Comparison of ENCODE assay signal across 1 cellular context in the genomic region with DNA sequence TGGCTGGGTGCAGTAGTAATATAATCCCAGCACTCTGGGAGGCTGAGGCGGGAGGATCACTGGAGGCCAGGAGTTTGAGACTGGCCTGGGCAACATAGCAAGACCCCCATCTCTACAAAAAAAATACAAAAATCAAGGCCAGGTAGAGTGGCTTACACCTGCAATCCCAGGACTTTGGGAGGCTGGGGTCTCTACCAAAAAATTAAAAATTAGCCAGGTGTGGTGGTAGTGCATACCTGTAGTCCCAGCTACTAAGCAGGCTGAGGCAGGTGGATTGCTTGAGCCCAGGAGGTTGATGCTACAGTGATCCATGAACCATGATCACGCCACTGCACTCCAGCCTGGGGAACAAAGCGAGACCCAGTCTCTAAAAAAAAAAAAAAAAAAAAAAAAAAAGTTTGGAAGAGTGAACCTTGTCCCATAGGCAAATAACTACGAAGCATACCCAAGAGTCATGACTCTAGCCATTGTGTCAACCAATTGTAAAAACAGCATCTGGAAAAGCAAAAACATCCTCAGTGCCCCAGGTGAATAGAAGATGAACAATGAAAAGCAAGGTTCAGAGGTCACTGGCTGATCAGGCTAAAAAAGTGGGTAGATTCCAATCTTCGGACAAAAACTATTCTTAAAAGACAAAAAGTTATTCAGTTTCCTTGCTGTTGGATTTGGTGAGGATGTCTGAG.
TF ChIP-seq lines count a peak whose summit lies in the region.

No MANE protein-coding gene starts in this region.

TF ChIP-seq in HepG2, 621 proteins besides CTCF, POLR2A, EP300 and RAD21 (continued from another document and continues in another):
- TF ChIP-seq ZBTB38 (CRISPR knock-in tag; IDR thresholded peaks at IDR 0.05): 0 out of 2 replicates have a peak, but pooled peaks have one; percentile 20
- no peak for TF ChIP-seq ZNF44 (CRISPR knock-in tag; IDR thresholded peaks at IDR 0.05)
- no peak for TF ChIP-seq KLF12 (CRISPR knock-in tag; IDR thresholded peaks at IDR 0.05; ENCODE audit: borderline replicate concordance)
- TF ChIP-seq, protein P1, sequence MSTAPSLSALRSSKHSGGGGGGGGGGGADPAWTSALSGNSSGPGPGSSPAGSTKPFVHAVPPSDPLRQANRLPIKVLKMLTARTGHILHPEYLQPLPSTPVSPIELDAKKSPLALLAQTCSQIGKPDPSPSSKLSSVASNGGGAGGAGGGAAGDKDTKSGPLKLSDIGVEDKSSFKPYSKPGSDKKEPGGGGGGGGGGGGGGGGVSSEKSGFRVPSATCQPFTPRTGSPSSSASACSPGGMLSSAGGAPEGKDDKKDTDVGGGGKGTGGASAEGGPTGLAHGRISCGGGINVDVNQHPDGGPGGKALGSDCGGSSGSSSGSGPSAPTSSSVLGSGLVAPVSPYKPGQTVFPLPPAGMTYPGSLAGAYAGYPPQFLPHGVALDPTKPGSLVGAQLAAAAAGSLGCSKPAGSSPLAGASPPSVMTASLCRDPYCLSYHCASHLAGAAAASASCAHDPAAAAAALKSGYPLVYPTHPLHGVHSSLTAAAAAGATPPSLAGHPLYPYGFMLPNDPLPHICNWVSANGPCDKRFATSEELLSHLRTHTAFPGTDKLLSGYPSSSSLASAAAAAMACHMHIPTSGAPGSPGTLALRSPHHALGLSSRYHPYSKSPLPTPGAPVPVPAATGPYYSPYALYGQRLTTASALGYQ (CRISPR knock-in tag; IDR thresholded peaks at IDR 0.05): peak; percentile 40; the same call in 1 of the 2 replicates
- TF ChIP-seq, protein P2, sequence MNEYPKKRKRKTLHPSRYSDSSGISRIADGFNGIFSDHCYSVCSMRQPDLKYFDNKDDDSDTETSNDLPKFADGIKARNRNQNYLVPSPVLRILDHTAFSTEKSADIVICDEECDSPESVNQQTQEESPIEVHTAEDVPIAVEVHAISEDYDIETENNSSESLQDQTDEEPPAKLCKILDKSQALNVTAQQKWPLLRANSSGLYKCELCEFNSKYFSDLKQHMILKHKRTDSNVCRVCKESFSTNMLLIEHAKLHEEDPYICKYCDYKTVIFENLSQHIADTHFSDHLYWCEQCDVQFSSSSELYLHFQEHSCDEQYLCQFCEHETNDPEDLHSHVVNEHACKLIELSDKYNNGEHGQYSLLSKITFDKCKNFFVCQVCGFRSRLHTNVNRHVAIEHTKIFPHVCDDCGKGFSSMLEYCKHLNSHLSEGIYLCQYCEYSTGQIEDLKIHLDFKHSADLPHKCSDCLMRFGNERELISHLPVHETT (CRISPR knock-in tag; conservative IDR thresholded peaks at IDR 0.05): no peak
- TF ChIP-seq, protein P3, sequence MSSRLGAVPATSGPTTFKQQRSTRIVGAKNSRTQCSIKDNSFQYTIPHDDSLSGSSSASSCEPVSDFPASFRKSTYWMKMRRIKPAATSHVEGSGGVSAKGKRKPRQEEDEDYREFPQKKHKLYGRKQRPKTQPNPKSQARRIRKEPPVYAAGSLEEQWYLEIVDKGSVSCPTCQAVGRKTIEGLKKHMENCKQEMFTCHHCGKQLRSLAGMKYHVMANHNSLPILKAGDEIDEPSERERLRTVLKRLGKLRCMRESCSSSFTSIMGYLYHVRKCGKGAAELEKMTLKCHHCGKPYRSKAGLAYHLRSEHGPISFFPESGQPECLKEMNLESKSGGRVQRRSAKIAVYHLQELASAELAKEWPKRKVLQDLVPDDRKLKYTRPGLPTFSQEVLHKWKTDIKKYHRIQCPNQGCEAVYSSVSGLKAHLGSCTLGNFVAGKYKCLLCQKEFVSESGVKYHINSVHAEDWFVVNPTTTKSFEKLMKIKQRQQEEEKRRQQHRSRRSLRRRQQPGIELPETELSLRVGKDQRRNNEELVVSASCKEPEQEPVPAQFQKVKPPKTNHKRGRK (CRISPR knock-in tag; IDR thresholded peaks at IDR 0.05): no peak
- TF ChIP-seq DR1 (CRISPR knock-in tag; IDR thresholded peaks at IDR 0.05): no peak
- peak; percentile 98 for TF ChIP-seq SOX13 (IDR thresholded peaks at IDR 0.05)
- TF ChIP-seq SOX13 (CRISPR knock-in tag; conservative IDR thresholded peaks at IDR 0.05 in 1 of 2, IDR thresholded peaks at IDR 0.05 in 1 of 2): peak in 1 of 2 experiments; percentile 99; a peak in 2 of 4 replicates
- no peak for TF ChIP-seq ZNF670 (CRISPR knock-in tag; IDR thresholded peaks at IDR 0.05; ENCODE audit: borderline replicate concordance)
- TF ChIP-seq TEAD2 (CRISPR knock-in tag; IDR thresholded peaks at IDR 0.05): no peak
- TF ChIP-seq CHCHD3 (CRISPR knock-in tag; IDR thresholded peaks at IDR 0.05): no peak
- no peak for TF ChIP-seq ZNF577 (CRISPR knock-in tag; IDR thresholded peaks at IDR 0.05; ENCODE audit: borderline replicate concordance, low read depth)
- no peak for TF ChIP-seq CC2D1A (CRISPR knock-in tag; IDR thresholded peaks at IDR 0.05)
- TF ChIP-seq ZNF768 (CRISPR knock-in tag; IDR thresholded peaks at IDR 0.05): no peak
- no peak for TF ChIP-seq ZBTB7A (CRISPR knock-in tag; IDR thresholded peaks at IDR 0.05)
- no peak for TF ChIP-seq AHR (CRISPR knock-in tag; IDR thresholded peaks at IDR 0.05)
- no peak; the same call in 1 of the 2 replicates for TF ChIP-seq MEIS2 (CRISPR knock-in tag; IDR thresholded peaks at IDR 0.05)
- TF ChIP-seq SRY (CRISPR knock-in tag; IDR thresholded peaks at IDR 0.05): no peak
- no peak for TF ChIP-seq HCFC1 (IDR thresholded peaks at IDR 0.05; ENCODE audit: low read depth, low read length)
- no peak for TF ChIP-seq ZNF10 (CRISPR knock-in tag; IDR thresholded peaks at IDR 0.05; ENCODE audit: borderline replicate concordance, low read depth)
- TF ChIP-seq, protein P4, sequence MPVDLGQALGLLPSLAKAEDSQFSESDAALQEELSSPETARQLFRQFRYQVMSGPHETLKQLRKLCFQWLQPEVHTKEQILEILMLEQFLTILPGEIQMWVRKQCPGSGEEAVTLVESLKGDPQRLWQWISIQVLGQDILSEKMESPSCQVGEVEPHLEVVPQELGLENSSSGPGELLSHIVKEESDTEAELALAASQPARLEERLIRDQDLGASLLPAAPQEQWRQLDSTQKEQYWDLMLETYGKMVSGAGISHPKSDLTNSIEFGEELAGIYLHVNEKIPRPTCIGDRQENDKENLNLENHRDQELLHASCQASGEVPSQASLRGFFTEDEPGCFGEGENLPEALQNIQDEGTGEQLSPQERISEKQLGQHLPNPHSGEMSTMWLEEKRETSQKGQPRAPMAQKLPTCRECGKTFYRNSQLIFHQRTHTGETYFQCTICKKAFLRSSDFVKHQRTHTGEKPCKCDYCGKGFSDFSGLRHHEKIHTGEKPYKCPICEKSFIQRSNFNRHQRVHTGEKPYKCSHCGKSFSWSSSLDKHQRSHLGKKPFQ (CRISPR knock-in tag; IDR thresholded peaks at IDR 0.05; ENCODE audit: insufficient replicate concordance): no peak
- no peak for TF ChIP-seq ZBTB1 (CRISPR knock-in tag; IDR thresholded peaks at IDR 0.05; ENCODE audit: borderline replicate concordance)
- TF ChIP-seq, protein P5, sequence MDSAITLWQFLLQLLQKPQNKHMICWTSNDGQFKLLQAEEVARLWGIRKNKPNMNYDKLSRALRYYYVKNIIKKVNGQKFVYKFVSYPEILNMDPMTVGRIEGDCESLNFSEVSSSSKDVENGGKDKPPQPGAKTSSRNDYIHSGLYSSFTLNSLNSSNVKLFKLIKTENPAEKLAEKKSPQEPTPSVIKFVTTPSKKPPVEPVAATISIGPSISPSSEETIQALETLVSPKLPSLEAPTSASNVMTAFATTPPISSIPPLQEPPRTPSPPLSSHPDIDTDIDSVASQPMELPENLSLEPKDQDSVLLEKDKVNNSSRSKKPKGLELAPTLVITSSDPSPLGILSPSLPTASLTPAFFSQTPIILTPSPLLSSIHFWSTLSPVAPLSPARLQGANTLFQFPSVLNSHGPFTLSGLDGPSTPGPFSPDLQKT (CRISPR knock-in tag; IDR thresholded peaks at IDR 0.05; ENCODE audit: borderline replicate concordance): no peak
- TF ChIP-seq CHD4 (IDR thresholded peaks at IDR 0.05; ENCODE audit: borderline replicate concordance, low read length): peak; percentile 96; the same call in 1 of the 2 replicates
- 0 out of 2 replicates have a peak, but pooled peaks have one; percentile 3 for TF ChIP-seq ZNF337 (CRISPR knock-in tag; IDR thresholded peaks at IDR 0.05; ENCODE audit: borderline replicate concordance, low read depth)
- TF ChIP-seq CCDC6 (CRISPR knock-in tag; IDR thresholded peaks at IDR 0.05): no peak
- TF ChIP-seq, protein P6, sequence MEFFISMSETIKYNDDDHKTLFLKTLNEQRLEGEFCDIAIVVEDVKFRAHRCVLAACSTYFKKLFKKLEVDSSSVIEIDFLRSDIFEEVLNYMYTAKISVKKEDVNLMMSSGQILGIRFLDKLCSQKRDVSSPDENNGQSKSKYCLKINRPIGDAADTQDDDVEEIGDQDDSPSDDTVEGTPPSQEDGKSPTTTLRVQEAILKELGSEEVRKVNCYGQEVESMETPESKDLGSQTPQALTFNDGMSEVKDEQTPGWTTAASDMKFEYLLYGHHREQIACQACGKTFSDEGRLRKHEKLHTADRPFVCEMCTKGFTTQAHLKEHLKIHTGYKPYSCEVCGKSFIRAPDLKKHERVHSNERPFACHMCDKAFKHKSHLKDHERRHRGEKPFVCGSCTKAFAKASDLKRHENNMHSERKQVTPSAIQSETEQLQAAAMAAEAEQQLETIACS (CRISPR knock-in tag; IDR thresholded peaks at IDR 0.05): no peak
- TF ChIP-seq SMYD3 (CRISPR knock-in tag; IDR thresholded peaks at IDR 0.05): no peak; the same call in 1 of the 2 replicates
- TF ChIP-seq NCOA5 (CRISPR knock-in tag; IDR thresholded peaks at IDR 0.05): no peak
- TF ChIP-seq ZNF225 (CRISPR knock-in tag; IDR thresholded peaks at IDR 0.05): no peak
- TF ChIP-seq ZNF777 (CRISPR knock-in tag; IDR thresholded peaks at IDR 0.05): no peak
- no peak for TF ChIP-seq ZNF850 (CRISPR knock-in tag; conservative IDR thresholded peaks at IDR 0.05)
- TF ChIP-seq GTF3A (CRISPR knock-in tag; conservative IDR thresholded peaks at IDR 0.05): no peak
- TF ChIP-seq, protein P7, sequence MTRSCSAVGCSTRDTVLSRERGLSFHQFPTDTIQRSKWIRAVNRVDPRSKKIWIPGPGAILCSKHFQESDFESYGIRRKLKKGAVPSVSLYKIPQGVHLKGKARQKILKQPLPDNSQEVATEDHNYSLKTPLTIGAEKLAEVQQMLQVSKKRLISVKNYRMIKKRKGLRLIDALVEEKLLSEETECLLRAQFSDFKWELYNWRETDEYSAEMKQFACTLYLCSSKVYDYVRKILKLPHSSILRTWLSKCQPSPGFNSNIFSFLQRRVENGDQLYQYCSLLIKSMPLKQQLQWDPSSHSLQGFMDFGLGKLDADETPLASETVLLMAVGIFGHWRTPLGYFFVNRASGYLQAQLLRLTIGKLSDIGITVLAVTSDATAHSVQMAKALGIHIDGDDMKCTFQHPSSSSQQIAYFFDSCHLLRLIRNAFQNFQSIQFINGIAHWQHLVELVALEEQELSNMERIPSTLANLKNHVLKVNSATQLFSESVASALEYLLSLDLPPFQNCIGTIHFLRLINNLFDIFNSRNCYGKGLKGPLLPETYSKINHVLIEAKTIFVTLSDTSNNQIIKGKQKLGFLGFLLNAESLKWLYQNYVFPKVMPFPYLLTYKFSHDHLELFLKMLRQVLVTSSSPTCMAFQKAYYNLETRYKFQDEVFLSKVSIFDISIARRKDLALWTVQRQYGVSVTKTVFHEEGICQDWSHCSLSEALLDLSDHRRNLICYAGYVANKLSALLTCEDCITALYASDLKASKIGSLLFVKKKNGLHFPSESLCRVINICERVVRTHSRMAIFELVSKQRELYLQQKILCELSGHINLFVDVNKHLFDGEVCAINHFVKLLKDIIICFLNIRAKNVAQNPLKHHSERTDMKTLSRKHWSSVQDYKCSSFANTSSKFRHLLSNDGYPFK (CRISPR knock-in tag; IDR thresholded peaks at IDR 0.05; ENCODE audit: borderline replicate concordance): no peak
- TF ChIP-seq SMAD1 (CRISPR knock-in tag; IDR thresholded peaks at IDR 0.05; ENCODE audit: borderline replicate concordance, low read depth): no peak
- no peak for TF ChIP-seq MIER2 (CRISPR knock-in tag; IDR thresholded peaks at IDR 0.05)
- TF ChIP-seq ZNF230 (CRISPR knock-in tag; IDR thresholded peaks at IDR 0.05): no peak
- no peak for TF ChIP-seq ZNF367 (CRISPR knock-in tag; IDR thresholded peaks at IDR 0.05; ENCODE audit: borderline replicate concordance)
- no peak for TF ChIP-seq ZNF382 (CRISPR knock-in tag; IDR thresholded peaks at IDR 0.05; ENCODE audit: borderline replicate concordance)
- TF ChIP-seq, protein P8, sequence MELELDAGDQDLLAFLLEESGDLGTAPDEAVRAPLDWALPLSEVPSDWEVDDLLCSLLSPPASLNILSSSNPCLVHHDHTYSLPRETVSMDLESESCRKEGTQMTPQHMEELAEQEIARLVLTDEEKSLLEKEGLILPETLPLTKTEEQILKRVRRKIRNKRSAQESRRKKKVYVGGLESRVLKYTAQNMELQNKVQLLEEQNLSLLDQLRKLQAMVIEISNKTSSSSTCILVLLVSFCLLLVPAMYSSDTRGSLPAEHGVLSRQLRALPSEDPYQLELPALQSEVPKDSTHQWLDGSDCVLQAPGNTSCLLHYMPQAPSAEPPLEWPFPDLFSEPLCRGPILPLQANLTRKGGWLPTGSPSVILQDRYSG (CRISPR knock-in tag; IDR thresholded peaks at IDR 0.05): no peak
- no peak; the same call in 1 of the 2 replicates for TF ChIP-seq ZNF746 (CRISPR knock-in tag; IDR thresholded peaks at IDR 0.05)
- TF ChIP-seq, protein P9, sequence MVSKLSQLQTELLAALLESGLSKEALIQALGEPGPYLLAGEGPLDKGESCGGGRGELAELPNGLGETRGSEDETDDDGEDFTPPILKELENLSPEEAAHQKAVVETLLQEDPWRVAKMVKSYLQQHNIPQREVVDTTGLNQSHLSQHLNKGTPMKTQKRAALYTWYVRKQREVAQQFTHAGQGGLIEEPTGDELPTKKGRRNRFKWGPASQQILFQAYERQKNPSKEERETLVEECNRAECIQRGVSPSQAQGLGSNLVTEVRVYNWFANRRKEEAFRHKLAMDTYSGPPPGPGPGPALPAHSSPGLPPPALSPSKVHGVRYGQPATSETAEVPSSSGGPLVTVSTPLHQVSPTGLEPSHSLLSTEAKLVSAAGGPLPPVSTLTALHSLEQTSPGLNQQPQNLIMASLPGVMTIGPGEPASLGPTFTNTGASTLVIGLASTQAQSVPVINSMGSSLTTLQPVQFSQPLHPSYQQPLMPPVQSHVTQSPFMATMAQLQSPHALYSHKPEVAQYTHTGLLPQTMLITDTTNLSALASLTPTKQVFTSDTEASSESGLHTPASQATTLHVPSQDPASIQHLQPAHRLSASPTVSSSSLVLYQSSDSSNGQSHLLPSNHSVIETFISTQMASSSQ (IDR thresholded peaks at IDR 0.05; ENCODE audit: low read depth): peak; percentile 72
- TF ChIP-seq, protein P9 (CRISPR knock-in tag; IDR thresholded peaks at IDR 0.05; ENCODE audit: borderline replicate concordance): peak; percentile 88
